17 cellular contexts compared by ENCODE assay signal in the genomic region with DNA sequence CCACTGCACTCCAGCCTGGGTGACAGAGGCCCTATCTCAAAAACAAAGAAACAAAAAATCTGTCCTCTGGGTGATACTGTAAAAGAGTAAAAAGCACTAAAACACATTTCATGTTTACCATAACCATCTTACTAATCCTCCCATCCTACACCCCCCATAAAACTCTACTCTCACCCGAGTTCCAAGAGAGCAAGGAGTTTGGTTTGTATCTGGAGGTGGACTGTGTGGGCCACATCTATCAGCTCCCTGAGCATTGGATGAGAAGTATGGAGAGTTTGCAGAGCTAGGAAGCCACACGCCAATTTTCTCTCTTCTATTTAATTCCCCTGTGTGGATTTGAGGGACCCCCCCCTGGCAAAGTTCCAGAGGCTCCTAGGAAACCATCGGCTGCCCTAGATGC.
DNase-seq lines count a peak whose midpoint lies in the region; ATAC-seq and TF ChIP-seq lines count a peak whose summit lies in the region.
"Had no signal": no experiment of that assay in that cellular context is flagged by ENCODE, and none has a peak within 500 bp of the region (broad histone marks: within the 10 kb centered on the region; RNA-seq: fewer than 3 reads in every experiment).

No MANE protein-coding gene starts in this region.

- H3K36me3 Mint-ChIP-seq in activated T-cell treated with anti-CD3 and anti-CD28 coated beads, Interleukin-2, amount 50 U/mL, for 24 hours (ENCODE audit: low read depth) = peaks cover 43% of the 10 kb centered on the region
- peaks cover 9% of the 10 kb centered on the region for H3K36me3 Mint-ChIP-seq in activated T-cell treated with anti-CD3 and anti-CD28 coated beads, Interleukin-2, amount 50 U/mL, for 4 hours (ENCODE audit: insufficient read depth)
- peaks cover 30% of the 10 kb centered on the region for H3K36me3 Mint-ChIP-seq in activated T-helper 2 cell treated with anti-CD3 and anti-CD28 coated beads, Interferon-gamma antibody, Interleukin-2, Interleukin-4, amounts not matched to agents 10 μg/mL and 5 μg/mL and 100 μg/mL, durations not matched to agents 14 hours and 24 hours and 36 hours (ENCODE audit: low read depth)
- no peaks in the 10 kb centered on the region for H3K36me3 Mint-ChIP-seq in Caco-2 (ENCODE audit: insufficient read depth, unreplicated experiment)

- H3K27me3 ChIP-seq in fibroblast of lung (ENCODE audit: control insufficient read depth, insufficient read depth, low read length) (no peaks in the 10 kb centered on the region), tibial artery (no peaks in the 10 kb centered on the region), Caco-2 (replicated peaks; ENCODE audit: control insufficient read depth, insufficient read depth, low read length) (no peaks in the 10 kb centered on the region)
- H3K27me3 ChIP-seq: Peyer's patch had no signal

- peaks cover 11% of the 10 kb centered on the region for H3K79me2 ChIP-seq in fibroblast of lung (ENCODE audit: control insufficient read depth, insufficient read depth, low read length)

- H3K9me3 Mint-ChIP-seq in activated T-cell treated with anti-CD3 and anti-CD28 coated beads, Interleukin-2, amount 50 U/mL, for 24 hours = no peaks in the 10 kb centered on the region
- no peaks in the 10 kb centered on the region for H3K9me3 Mint-ChIP-seq in activated T-cell treated with anti-CD3 and anti-CD28 coated beads, Interleukin-2, amount 50 U/mL, for 4 hours
- no peaks in the 10 kb centered on the region for H3K9me3 Mint-ChIP-seq in activated T-helper 2 cell treated with anti-CD3 and anti-CD28 coated beads, Interferon-gamma antibody, Interleukin-2, Interleukin-4, amounts not matched to agents 10 μg/mL and 5 μg/mL and 100 μg/mL, durations not matched to agents 14 hours and 24 hours and 36 hours
- no peaks in the 10 kb centered on the region for H3K9me3 Mint-ChIP-seq in Caco-2 (ENCODE audit: unreplicated experiment)

- H2AFZ ChIP-seq in fibroblast of lung (ENCODE audit: low read length) = no peak overlapping the region

- no peak for DNase-seq in activated T-cell treated with anti-CD3 and anti-CD28 coated beads, Interleukin-2, amount 50 U/mL, for 24 hours
- DNase-seq in activated T-cell treated with anti-CD3 and anti-CD28 coated beads, Interleukin-2, amount 50 U/mL, for 4 hours = no peak
- no peak for DNase-seq in activated T-helper 2 cell treated with anti-CD3 and anti-CD28 coated beads, Interferon-gamma antibody, Interleukin-2, Interleukin-4, amounts not matched to agents 10 μg/mL and 5 μg/mL and 100 μg/mL, durations not matched to agents 14 hours and 24 hours and 36 hours (ENCODE audit: low spot score)
- DNase-seq in fibroblast of lung (ENCODE audit: low read depth in 2 of 2) (no peak), tibial artery (no peak), Caco-2 (no peak)
- DNase-seq: DMS53, Kasumi-1, NCI-H1417 treated with DMSO at 0.1 percent for 48 hours, NCI-H2029 treated with DMSO at 0.1 percent for 48 hours, NCI-H510A treated with DMSO at 0.1 percent for 48 hours, Right ventricle myocardium superior had no signal

- H3K4me3 ChIP-seq in fibroblast of lung (replicated peaks in 1 of 4; ENCODE audit: control extremely low read depth in 1 of 4, insufficient read depth in 1 of 4, low read depth in 3 of 4, low read length in 4 of 4) (no peak overlapping the region), tibial artery (no peak overlapping the region), Caco-2 (ENCODE audit: low read depth, low read length) (no peak overlapping the region)
- H3K4me3 ChIP-seq: GM12878, Peyer's patch had no signal

- CTCF ChIA-PET in Caco-2 (lab: Charles Lee) = interaction anchor here (1.2 to 1.7 kb wide), 2 partner anchors 91 to 150 kb away, joined by 3 to 14 read pairs; no protein-coding TSS in a partner anchor

- no TSS peak for BruUV-seq in Caco-2 (replicated peaks; lab: Mats Ljungman, UMichigan)

- H3K36me3 ChIP-seq in fibroblast of lung (ENCODE audit: control insufficient read depth, insufficient read depth, low read length) (peaks cover 6% of the 10 kb centered on the region), tibial artery (peaks cover 13% of the 10 kb centered on the region in 3 donors), Caco-2 (ENCODE audit: control insufficient read depth, insufficient read depth, low read length) (no peaks in the 10 kb centered on the region)

- POLR2A ChIA-PET in Caco-2 (lab: Charles Lee) = no interaction called here

- H3K4me1 ChIP-seq in fibroblast of lung (ENCODE audit: control insufficient read depth, extremely low read depth, insufficient read depth, low read length) (peaks cover 27% of the 10 kb centered on the region), tibial artery (peaks cover 0 to 78% (median 34%) of the 10 kb centered on the region in 4 donors), Caco-2 (peaks cover 6% of the 10 kb centered on the region; the same call in 1 of the 2 replicates)

- H3K9ac ChIP-seq in fibroblast of lung (ENCODE audit: insufficient read depth, low read length) = no peak overlapping the region

- no peaks in the 10 kb centered on the region for H3K27me3 Mint-ChIP-seq in activated T-cell treated with anti-CD3 and anti-CD28 coated beads, Interleukin-2, amount 50 U/mL, for 24 hours
- no peaks in the 10 kb centered on the region for H3K27me3 Mint-ChIP-seq in activated T-cell treated with anti-CD3 and anti-CD28 coated beads, Interleukin-2, amount 50 U/mL, for 4 hours (ENCODE audit: low read depth)
- no peaks in the 10 kb centered on the region for H3K27me3 Mint-ChIP-seq in activated T-helper 2 cell treated with anti-CD3 and anti-CD28 coated beads, Interferon-gamma antibody, Interleukin-2, Interleukin-4, amounts not matched to agents 10 μg/mL and 5 μg/mL and 100 μg/mL, durations not matched to agents 14 hours and 24 hours and 36 hours (ENCODE audit: low read depth)
- H3K27me3 Mint-ChIP-seq in Caco-2 (ENCODE audit: insufficient read depth, unreplicated experiment) = no peaks in the 10 kb centered on the region

- H3K4me1 Mint-ChIP-seq in activated T-cell treated with anti-CD3 and anti-CD28 coated beads, Interleukin-2, amount 50 U/mL, for 24 hours (ENCODE audit: low read depth) = peaks cover 49% of the 10 kb centered on the region
- H3K4me1 Mint-ChIP-seq in activated T-cell treated with anti-CD3 and anti-CD28 coated beads, Interleukin-2, amount 50 U/mL, for 4 hours (ENCODE audit: low read depth) = peaks cover 38% of the 10 kb centered on the region
- H3K4me1 Mint-ChIP-seq in activated T-helper 2 cell treated with anti-CD3 and anti-CD28 coated beads, Interferon-gamma antibody, Interleukin-2, Interleukin-4, amounts not matched to agents 10 μg/mL and 5 μg/mL and 100 μg/mL, durations not matched to agents 14 hours and 24 hours and 36 hours (ENCODE audit: low read depth) = peaks cover 37% of the 10 kb centered on the region
- peaks cover 7% of the 10 kb centered on the region for H3K4me1 Mint-ChIP-seq in Caco-2 (ENCODE audit: low read depth, unreplicated experiment)

- TF ChIP-seq CTCF in fibroblast of lung (conservative IDR thresholded peaks at IDR 0.05 in 1 of 2, IDR thresholded peaks at IDR 0.05 in 1 of 2; ENCODE audit: low read depth in 1 of 2, low read length in 2 of 2) = no peak
- no peak for TF ChIP-seq CTCF in tibial artery (IDR thresholded peaks at IDR 0.05)
- TF ChIP-seq CTCF in Caco-2 (IDR thresholded peaks at IDR 0.05; ENCODE audit: insufficient read depth in 1 of 2, low read depth in 1 of 2, low read length in 1 of 2, severe bottlenecking in 1 of 2, unreplicated experiment in 1 of 2) = no peak

- H3K4me3 Mint-ChIP-seq in activated T-cell treated with anti-CD3 and anti-CD28 coated beads, Interleukin-2, amount 50 U/mL, for 24 hours = no peak overlapping the region
- no peak overlapping the region for H3K4me3 Mint-ChIP-seq in activated T-cell treated with anti-CD3 and anti-CD28 coated beads, Interleukin-2, amount 50 U/mL, for 4 hours
- no peak overlapping the region for H3K4me3 Mint-ChIP-seq in activated T-helper 2 cell treated with anti-CD3 and anti-CD28 coated beads, Interferon-gamma antibody, Interleukin-2, Interleukin-4, amounts not matched to agents 10 μg/mL and 5 μg/mL and 100 μg/mL, durations not matched to agents 14 hours and 24 hours and 36 hours (ENCODE audit: low read depth)
- H3K4me3 Mint-ChIP-seq in Caco-2 (ENCODE audit: unreplicated experiment) = no peak overlapping the region

- H3K27ac ChIP-seq in fibroblast of lung (ENCODE audit: insufficient read depth, low read length) = peak overlapping the region; percentile 19
- H3K27ac ChIP-seq in tibial artery = peak overlapping the region; percentile 5 to 59
- H3K27ac ChIP-seq: C4-2B, Peyer's patch had no signal

- H3K9me3 ChIP-seq in fibroblast of lung (ENCODE audit: control insufficient read depth, insufficient read depth, low read depth, low read length) (no peaks in the 10 kb centered on the region), tibial artery (no peaks in the 10 kb centered on the region), Caco-2 (no peaks in the 10 kb centered on the region)
- H3K9me3 ChIP-seq: Peyer's patch had no signal

- intact Hi-C loops in activated T-helper 2 cell treated with anti-CD3 and anti-CD28 coated beads, Interferon-gamma antibody, Interleukin-2, Interleukin-4, amounts not matched to agents 10 μg/mL and 5 μg/mL and 100 μg/mL, durations not matched to agents 14 hours and 24 hours and 36 hours (cut with micrococcal nuclease) = loop anchor here (1.0 kb wide), 1 partner anchor 151 kb away; no protein-coding TSS in a partner anchor
- intact Hi-C loops in tibial artery (cut with DNase I; ENCODE audit: low total_unique reads) (no loop called here), Caco-2 (cut with micrococcal nuclease; ENCODE audit: unreplicated experiment) (loop anchor here (1.0 to 10.0 kb wide), 2 partner anchors 72 to 151 kb away; no protein-coding TSS in a partner anchor)

- no peaks in the 10 kb centered on the region for H4K20me1 ChIP-seq in fibroblast of lung (ENCODE audit: control insufficient read depth, extremely low read depth, insufficient read depth, low read length)

- H3K4me2 ChIP-seq in fibroblast of lung (ENCODE audit: extremely low read depth, insufficient read depth, low read length) = no peak overlapping the region

- H3K27ac Mint-ChIP-seq in activated T-cell treated with anti-CD3 and anti-CD28 coated beads, Interleukin-2, amount 50 U/mL, for 24 hours = peak overlapping the region; percentile 70
- H3K27ac Mint-ChIP-seq in activated T-helper 2 cell treated with anti-CD3 and anti-CD28 coated beads, Interferon-gamma antibody, Interleukin-2, Interleukin-4, amounts not matched to agents 10 μg/mL and 5 μg/mL and 100 μg/mL, durations not matched to agents 14 hours and 24 hours and 36 hours = peak overlapping the region; percentile 85
- H3K27ac Mint-ChIP-seq in Caco-2 (ENCODE audit: unreplicated experiment) = no peak overlapping the region

- no peak for ATAC-seq in activated T-cell treated with anti-CD3 and anti-CD28 coated beads, Interleukin-2, amount 50 U/mL, for 4 hours
- ATAC-seq in HG02642 (IDR thresholded peaks at IDR 0.05; ENCODE audit: poor library complexity, unreplicated experiment) = no peak
- no peak for ATAC-seq in GM18873 (IDR thresholded peaks at IDR 0.05; ENCODE audit: low FRiP score, unreplicated experiment)
- ATAC-seq: GM12878 had no signal
